ENCODE assay signal across 1 cellular context in the genomic region with DNA sequence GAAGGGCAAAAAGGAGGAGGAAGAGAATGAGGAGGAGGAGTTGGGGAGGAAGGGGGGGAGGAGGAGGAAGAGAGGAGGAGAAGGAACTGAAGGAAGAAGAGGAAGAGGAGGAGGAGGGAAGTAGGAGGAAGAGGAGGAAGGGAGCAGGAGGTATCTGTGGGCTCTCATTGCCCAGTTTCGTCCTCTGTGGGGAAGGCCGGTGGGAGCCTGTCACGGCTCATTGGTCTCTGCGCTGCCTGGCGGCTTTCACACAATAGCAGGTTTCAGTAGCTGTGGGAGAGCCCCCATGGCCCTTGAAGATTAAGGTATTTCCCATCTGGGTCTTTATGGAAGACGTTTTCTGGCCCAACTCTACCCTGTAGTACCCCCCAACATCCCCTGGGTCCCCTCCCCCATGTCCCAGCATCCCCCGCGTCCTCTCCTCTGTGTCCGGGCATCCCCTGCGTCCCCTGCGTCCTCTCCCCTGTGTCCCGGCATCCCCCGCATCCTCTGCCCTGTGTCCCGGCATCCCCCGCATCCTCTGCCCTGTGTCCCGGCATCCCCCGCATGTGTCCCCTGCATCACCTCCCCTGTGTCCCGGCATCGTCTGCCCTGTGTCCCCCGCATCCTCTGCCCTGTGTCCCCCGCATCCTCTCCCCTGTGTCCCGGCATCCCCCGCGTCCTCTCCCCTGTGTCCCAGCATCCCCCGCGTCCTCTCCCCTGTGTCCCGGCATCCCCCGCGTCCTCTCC.
TF ChIP-seq lines count a peak whose summit lies in the region.

No MANE protein-coding gene starts in this region.

TF ChIP-seq in H1, 55 proteins besides CTCF, POLR2A, EP300 and RAD21 (continued from another document):
- TF ChIP-seq, protein P1, sequence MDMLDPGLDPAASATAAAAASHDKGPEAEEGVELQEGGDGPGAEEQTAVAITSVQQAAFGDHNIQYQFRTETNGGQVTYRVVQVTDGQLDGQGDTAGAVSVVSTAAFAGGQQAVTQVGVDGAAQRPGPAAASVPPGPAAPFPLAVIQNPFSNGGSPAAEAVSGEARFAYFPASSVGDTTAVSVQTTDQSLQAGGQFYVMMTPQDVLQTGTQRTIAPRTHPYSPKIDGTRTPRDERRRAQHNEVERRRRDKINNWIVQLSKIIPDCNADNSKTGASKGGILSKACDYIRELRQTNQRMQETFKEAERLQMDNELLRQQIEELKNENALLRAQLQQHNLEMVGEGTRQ (IDR thresholded peaks at IDR 0.05; ENCODE audit: low read length) = no peak
- no peak for TF ChIP-seq HDAC2 (IDR thresholded peaks at IDR 0.05; ENCODE audit: borderline replicate concordance in 1 of 2, low read depth in 2 of 2, low read length in 2 of 2)
- no peak for TF ChIP-seq RXRA (IDR thresholded peaks at IDR 0.05; ENCODE audit: insufficient read depth, low read depth, low read length)
